ENCODE assay signal across 9 cellular contexts in the genomic region with DNA sequence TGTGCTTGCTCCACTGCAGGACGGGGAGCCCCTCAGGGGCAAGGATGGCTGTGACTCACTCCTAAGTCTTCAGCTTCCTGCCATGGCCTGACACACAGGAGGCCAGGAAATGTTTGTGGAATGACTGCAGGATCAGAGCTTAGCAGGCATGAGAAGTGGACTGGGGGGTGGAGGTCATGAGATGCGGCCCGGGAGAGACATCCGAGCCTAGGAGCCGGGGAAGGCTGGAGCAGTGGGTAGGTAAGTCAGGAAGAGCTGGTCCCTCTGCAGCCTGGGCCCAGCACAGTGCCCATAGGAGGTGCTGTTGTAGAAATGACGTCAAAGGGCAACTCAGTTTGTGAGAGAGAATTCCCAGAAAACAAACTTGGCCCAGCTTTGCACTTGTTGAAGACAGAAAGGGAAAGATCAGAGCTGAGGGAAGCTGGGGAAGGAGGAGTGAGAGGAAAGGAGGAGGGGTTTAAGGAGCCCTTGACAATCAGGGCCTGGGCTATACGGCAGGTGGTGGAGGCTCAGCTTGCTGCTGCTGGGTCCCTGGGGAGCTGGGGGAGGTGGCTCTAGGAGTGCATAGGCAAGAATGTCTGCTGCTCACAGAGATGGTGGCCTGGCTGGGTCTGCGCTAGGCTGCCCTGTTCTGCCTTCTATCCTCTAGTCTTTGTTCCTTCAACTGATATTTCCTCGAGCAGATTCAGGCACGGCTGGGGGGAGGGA. TPM values are rescaled to one million over a fixed set of nuclear protein-coding genes. Genes with fewer than 3 reads are reported as not detected.
DNase-seq lines count a peak whose midpoint lies in the region; ATAC-seq and TF ChIP-seq lines count a peak whose summit lies in the region.
"Had no signal": no experiment of that assay in that cellular context is flagged by ENCODE, and none has a peak within 500 bp of the region (broad histone marks: within the 10 kb centered on the region; RNA-seq: fewer than 3 reads in every experiment).

No MANE protein-coding gene starts in this region.

- H3K27ac Mint-ChIP-seq in CD4-positive, alpha-beta memory T cell, result peak overlapping the region in 6 of 7 donors; percentile 48 to 87 (median 82)
- H3K27ac Mint-ChIP-seq in stimulated activated naive B cell treated with anti-CD40 and anti-IgM and Interleukin-4, amounts not matched to agents 10 μg/mL and 1 μg/mL and 100 μg/mL, for 72 hours, result peak overlapping the region; percentile 93

- H3K4me3 ChIP-seq in CD4-positive, alpha-beta memory T cell (ENCODE audit: low read length in 2 of 2), result no peak overlapping the region
- H3K4me3 ChIP-seq in SJCRH30 (no peak overlapping the region), foreskin fibroblast (ENCODE audit: low read depth in 1 of 2, low read length in 2 of 2) (no peak overlapping the region)
- H3K4me3 ChIP-seq: SK-N-MC had no signal

- H3K9me3 Mint-ChIP-seq in CD4-positive, alpha-beta memory T cell, result no peaks in the 10 kb centered on the region
- H3K9me3 Mint-ChIP-seq in stimulated activated naive B cell treated with anti-CD40 and anti-IgM and Interleukin-4, amounts not matched to agents 10 μg/mL and 1 μg/mL and 100 μg/mL, for 72 hours, result no peaks in the 10 kb centered on the region

- TF ChIP-seq CTCF in foreskin fibroblast (IDR thresholded peaks at IDR 0.05; ENCODE audit: low read depth, low read length), result peak; percentile 33

- H3K36me3 Mint-ChIP-seq in CD4-positive, alpha-beta memory T cell, result peaks cover 24 to 76% of the 10 kb centered on the region in 2 donors
- peaks cover 54 to 72% of the 10 kb centered on the region in 2 donors for H3K36me3 Mint-ChIP-seq in stimulated activated naive B cell treated with anti-CD40 and anti-IgM and Interleukin-4, amounts not matched to agents 10 μg/mL and 1 μg/mL and 100 μg/mL, for 72 hours

- CTCF ChIA-PET in CD4-positive, alpha-beta memory T cell (lab: Charles Lee; ENCODE audit: partially characterized antibody), result interaction anchor here (0.9 to 7.4 kb wide), 8 partner anchors 9 to 325 kb away, joined by 3 to 81 read pairs (median 4); partner anchors contain the start of gene POU2F2

- H3K27ac ChIP-seq in CD4-positive, alpha-beta memory T cell (ENCODE audit: low read depth, low read length), result no peak overlapping the region
- H3K27ac ChIP-seq in SJCRH30, result peak overlapping the region; percentile 26
- H3K27ac ChIP-seq: SK-N-MC had no signal

- peaks cover 2 to 13% (median 10%) of the 10 kb centered on the region in 4 donors for H3K4me1 Mint-ChIP-seq in CD4-positive, alpha-beta memory T cell
- H3K4me1 Mint-ChIP-seq in stimulated activated naive B cell treated with anti-CD40 and anti-IgM and Interleukin-4, amounts not matched to agents 10 μg/mL and 1 μg/mL and 100 μg/mL, for 72 hours, result peaks cover 65 to 95% of the 10 kb centered on the region in 2 donors

- POLR2A ChIA-PET in CD4-positive, alpha-beta memory T cell (lab: Charles Lee; ENCODE audit: partially characterized antibody), result interaction anchor here (1.2 to 1.8 kb wide), 2 partner anchors 9 to 19 kb away, joined by 3 to 6 read pairs; no protein-coding TSS in a partner anchor

- H3K9me3 ChIP-seq in CD4-positive, alpha-beta memory T cell (ENCODE audit: control insufficient read depth in 1 of 2, low read length in 2 of 2), result no peaks in the 10 kb centered on the region
- H3K9me3 ChIP-seq in SJCRH30 (replicated peaks), result no peaks in the 10 kb centered on the region

- H3K4me1 ChIP-seq in CD4-positive, alpha-beta memory T cell (ENCODE audit: insufficient read depth, low read length), result peaks cover 2% of the 10 kb centered on the region
- peaks cover 25% of the 10 kb centered on the region for H3K4me1 ChIP-seq in SJCRH30

- H3K27me3 ChIP-seq in CD4-positive, alpha-beta memory T cell (ENCODE audit: insufficient read depth, low read length), result no peaks in the 10 kb centered on the region
- H3K27me3 ChIP-seq in SJCRH30, result no peaks in the 10 kb centered on the region; the same call in 1 of the 2 replicates

- intact Hi-C loops in CD4-positive, alpha-beta memory T cell (cut with micrococcal nuclease), result no loop called here

- no peak overlapping the region for H3K4me3 Mint-ChIP-seq in CD4-positive, alpha-beta memory T cell
- peak overlapping the region; percentile 73 for H3K4me3 Mint-ChIP-seq in stimulated activated naive B cell treated with anti-CD40 and anti-IgM and Interleukin-4, amounts not matched to agents 10 μg/mL and 1 μg/mL and 100 μg/mL, for 72 hours

- H3K36me3 ChIP-seq in CD4-positive, alpha-beta memory T cell (ENCODE audit: insufficient read depth, low read length), result peaks cover 19% of the 10 kb centered on the region
- no peaks in the 10 kb centered on the region for H3K36me3 ChIP-seq in SJCRH30

- no peaks in the 10 kb centered on the region for H3K27me3 Mint-ChIP-seq in CD4-positive, alpha-beta memory T cell
- H3K27me3 Mint-ChIP-seq in stimulated activated naive B cell treated with anti-CD40 and anti-IgM and Interleukin-4, amounts not matched to agents 10 μg/mL and 1 μg/mL and 100 μg/mL, for 72 hours, result no peaks in the 10 kb centered on the region

- ATAC-seq in GM18909 (IDR thresholded peaks at IDR 0.05; ENCODE audit: poor library complexity, unreplicated experiment) (peak; percentile 64), HG03097 (IDR thresholded peaks at IDR 0.05; ENCODE audit: low FRiP score, unreplicated experiment) (no peak)
- peak; percentile 87 to 89 for ATAC-seq in stimulated activated naive B cell treated with anti-CD40 and anti-IgM and Interleukin-4, amounts not matched to agents 10 μg/mL and 1 μg/mL and 100 μg/mL, for 72 hours (replicated peaks)

- DNase-seq in CD4-positive, alpha-beta memory T cell, result peak in 1 of 5 donors; percentile 24
- DNase-seq in HK-2 (ENCODE audit: unreplicated experiment) (peak; percentile 91), SJCRH30 (peak; percentile 69 to 70), foreskin fibroblast (peak; percentile 99), KG1 (lab: John Stamatoyannopoulos, UW) (no peak)
- DNase-seq in stimulated activated naive B cell treated with anti-CD40 and anti-IgM and Interleukin-4, amounts not matched to agents 10 μg/mL and 1 μg/mL and 100 μg/mL, for 72 hours, result peak; percentile 62

RNA-seq across cellular contexts. Expression of gene POU2F2, which starts 18.5 kb away (rescaled TPM):
- 10 to 100 TPM; 68.5 to 69.3 TPM for total RNA-seq in CD4-positive, alpha-beta memory T cell
- 10 to 100 TPM in 1 of 2 donors, 1 to 10 TPM in 1; 3.1 to 22.7 TPM for polyA plus RNA-seq in CD4-positive, alpha-beta memory T cell
- 0.10 and 0.16 TPM in 2 replicates for total RNA-seq in SJCRH30 (2014; rRNA removed; shearing (Covaris generic))

RNA-seq across cellular contexts. Expression of gene ZNF574, which starts 37.8 kb away (rescaled TPM):
- total RNA-seq in CD4-positive, alpha-beta memory T cell, result 10 to 100 TPM; 25.1 to 26.0 TPM
- polyA plus RNA-seq in CD4-positive, alpha-beta memory T cell, result 10 to 100 TPM; 14.8 to 24.6 TPM
- total RNA-seq in SJCRH30 (2014; rRNA removed; shearing (Covaris generic)), result 31.1 and 31.5 TPM in 2 replicates

RNA-seq across cellular contexts. Expression of gene GRIK5, which starts 43.8 kb away (rescaled TPM):
- under 1 TPM; 0.12 to 0.17 TPM for total RNA-seq in CD4-positive, alpha-beta memory T cell
- polyA plus RNA-seq in CD4-positive, alpha-beta memory T cell, result not detected
- 10.3 and 10.5 TPM in 2 replicates for total RNA-seq in SJCRH30 (2014; rRNA removed; shearing (Covaris generic))

Comparison
In these comparisons a context has a peak if more than half of its experiments do, and no peak if none do; other contexts are left out.
1. H3K4me3 Mint-ChIP-seq: peak in stimulated activated naive B cell treated with anti-CD40 and anti-IgM and Interleukin-4, amounts not matched to agents 10 μg/mL and 1 μg/mL and 100 μg/mL, for 72 hours (2 of 2); none in CD4-positive, alpha-beta memory T cell (0 of 8).
2. RNA of gene POU2F2, which starts 18.5 kb away (total RNA-seq): 68.5 to 69.3 TPM in CD4-positive, alpha-beta memory T cell; 0.10 to 0.16 TPM in SJCRH30; every median in the first group is over 10 times any median in the second.